8 cellular contexts compared by ENCODE assay signal in the genomic region with DNA sequence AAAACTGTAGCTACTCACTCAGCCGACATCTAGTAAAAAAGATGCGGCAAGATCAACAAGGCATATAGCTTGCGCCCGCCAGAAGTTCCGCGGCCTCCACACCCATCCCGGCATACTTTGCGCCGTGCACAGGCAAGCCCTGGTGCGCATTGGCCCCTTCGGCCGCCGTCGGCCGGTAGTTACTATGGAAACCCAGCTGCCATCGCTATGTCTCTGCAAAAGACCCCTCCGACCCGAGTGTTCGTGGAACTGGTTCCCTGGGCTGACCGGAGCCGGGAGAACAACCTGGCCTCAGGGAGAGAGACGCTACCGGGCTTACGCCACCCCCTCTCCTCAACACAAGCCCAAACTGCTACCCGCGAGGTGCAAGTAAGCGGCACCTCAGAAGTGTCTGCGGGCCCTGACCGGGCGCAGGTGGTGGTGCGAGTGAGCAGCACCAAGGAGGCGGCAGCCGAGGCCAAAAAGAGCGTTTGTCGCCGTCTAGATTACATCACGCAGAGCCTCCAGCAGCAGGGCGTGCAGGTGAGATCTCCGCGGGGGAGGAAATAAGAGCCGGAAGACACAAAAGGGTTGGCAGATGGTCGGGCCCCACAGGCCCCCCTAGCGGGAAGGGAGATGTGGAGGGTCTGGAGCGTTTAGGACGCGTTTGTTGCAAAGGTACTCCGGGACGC. TPM values are rescaled to one million over a fixed set of nuclear protein-coding genes. Genes with fewer than 3 reads are reported as not detected.
DNase-seq lines count a peak whose midpoint lies in the region; ATAC-seq and TF ChIP-seq lines count a peak whose summit lies in the region.

A gene with protein sequence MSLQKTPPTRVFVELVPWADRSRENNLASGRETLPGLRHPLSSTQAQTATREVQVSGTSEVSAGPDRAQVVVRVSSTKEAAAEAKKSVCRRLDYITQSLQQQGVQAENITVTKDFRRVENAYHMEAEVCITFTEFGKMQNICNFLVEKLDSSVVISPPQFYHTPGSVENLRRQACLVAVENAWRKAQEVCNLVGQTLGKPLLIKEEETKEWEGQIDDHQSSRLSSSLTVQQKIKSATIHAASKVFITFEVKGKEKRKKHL (plus strand): TSS at position 182 of the 671 bp plus-strand sequence. CDS start 26 bp downstream, at position 208.

- WGBS in right lobe of liver (ENCODE audit: insufficient coverage, low coverage, low lambda C conversion rate, missing lambda C conversion rate), result under 1% methylated on average over 34 of the region's 48 CpGs

- H3K4me1 ChIP-seq in right lobe of liver, result peaks cover 0 to 8% (median 0%) of the 10 kb centered on the region in 4 donors

- CTCF ChIA-PET in BJ (lab: Yijun Ruan, JAX), result no interaction called here
- CTCF ChIA-PET in activated CD4-positive, alpha-beta T cell treated with anti-CD3 and anti-CD28 coated beads, Interleukin-2, amount 10 ng/mL, durations not matched to agents 7 days and 5 days (lab: Charles Lee), result interaction anchor here (1.6 kb wide), 1 partner anchor 13 kb away, joined by 4 read pairs; no protein-coding TSS in a partner anchor

- TF ChIP-seq POLR2A in GM19193 (IDR thresholded peaks at IDR 0.05; ENCODE audit: extremely low read depth, insufficient read depth, insufficient read length) (peak; percentile 67), right lobe of liver (IDR thresholded peaks at IDR 0.05) (no peak)

- peak within 1 kb of the TSS in 2 of 3 donors; percentile 29 to 56 for H3K27ac ChIP-seq in right lobe of liver

- no peaks in the 10 kb centered on the region for H3K27me3 Mint-ChIP-seq in activated CD4-positive, alpha-beta T cell treated with anti-CD3 and anti-CD28 coated beads, Interleukin-2, amount 10 ng/mL, durations not matched to agents 7 days and 5 days

- DNase-seq in BJ (ENCODE audit: low read depth), result peak; percentile 29
- peak; percentile 95 to 97 for DNase-seq in NCI-H524 (lab: John Stamatoyannopoulos, UW)
- peak; percentile 88 for DNase-seq in activated CD4-positive, alpha-beta T cell treated with anti-CD3 and anti-CD28 coated beads, Interleukin-2, amount 10 ng/mL, durations not matched to agents 7 days and 5 days
- DNase-seq in dermis microvascular lymphatic vessel endothelial cell (ENCODE audit: low read depth in 2 of 2), result peak; percentile 66 to 83
- peak; percentile 85 to 90 (median 88) for DNase-seq in right lobe of liver
- peak; percentile 81 for DNase-seq in stimulated activated CD4-positive, alpha-beta T cell treated with anti-CD3 and anti-CD28 coated beads, Interleukin-4, amount 100 ng/mL, for 24 hours

- no peaks in the 10 kb centered on the region for H3K9me3 ChIP-seq in right lobe of liver

- no peaks in the 10 kb centered on the region for H3K27me3 ChIP-seq in BJ (ENCODE audit: control insufficient read depth, insufficient read depth, low read length)
- H3K27me3 ChIP-seq in right lobe of liver, result no peaks in the 10 kb centered on the region

- H3K27ac Mint-ChIP-seq in activated CD4-positive, alpha-beta T cell treated with anti-CD3 and anti-CD28 coated beads, Interleukin-2, amount 10 ng/mL, durations not matched to agents 7 days and 5 days, result peak within 1 kb of the TSS; percentile 95

- intact Hi-C loops in right lobe of liver (cut with DNase I), result no loop called here

- H3K36me3 ChIP-seq in BJ (ENCODE audit: control insufficient read depth, insufficient read depth, low read length), result no peaks in the 10 kb centered on the region
- H3K36me3 ChIP-seq in right lobe of liver, result no peaks in the 10 kb centered on the region

- H3K36me3 Mint-ChIP-seq in activated CD4-positive, alpha-beta T cell treated with anti-CD3 and anti-CD28 coated beads, Interleukin-2, amount 10 ng/mL, durations not matched to agents 7 days and 5 days (ENCODE audit: low read depth), result peaks cover 3% of the 10 kb centered on the region

- peak; percentile 98 for ATAC-seq in HG03432 (IDR thresholded peaks at IDR 0.05; ENCODE audit: unreplicated experiment)
- ATAC-seq in right lobe of liver, result peak; percentile 98 to 99 (median 98)

- H3K4me3 ChIP-seq in BJ (ENCODE audit: low read depth, low read length), result peak within 1 kb of the TSS; percentile 62
- H3K4me3 ChIP-seq in right lobe of liver, result peak within 1 kb of the TSS; percentile 72 to 91 (median 89)

- POLR2A ChIA-PET in BJ (lab: Charles Lee), result no interaction called here
- POLR2A ChIA-PET in activated CD4-positive, alpha-beta T cell treated with anti-CD3 and anti-CD28 coated beads, Interleukin-2, amount 10 ng/mL, durations not matched to agents 7 days and 5 days (lab: Charles Lee), result no interaction called here

- H3K4me1 Mint-ChIP-seq in activated CD4-positive, alpha-beta T cell treated with anti-CD3 and anti-CD28 coated beads, Interleukin-2, amount 10 ng/mL, durations not matched to agents 7 days and 5 days, result peaks cover 26% of the 10 kb centered on the region

- peak; percentile 18; the same call in 1 of the 2 replicates for TF ChIP-seq CTCF in BJ (IDR thresholded peaks at IDR 0.05; ENCODE audit: insufficient read depth, low read depth, low read length)
- TF ChIP-seq CTCF in right lobe of liver (IDR thresholded peaks at IDR 0.05), result no peak

- H3K9me3 Mint-ChIP-seq in activated CD4-positive, alpha-beta T cell treated with anti-CD3 and anti-CD28 coated beads, Interleukin-2, amount 10 ng/mL, durations not matched to agents 7 days and 5 days, result no peaks in the 10 kb centered on the region

- H3K4me3 Mint-ChIP-seq in activated CD4-positive, alpha-beta T cell treated with anti-CD3 and anti-CD28 coated beads, Interleukin-2, amount 10 ng/mL, durations not matched to agents 7 days and 5 days, result peak within 1 kb of the TSS; percentile 89

RNA-seq across cellular contexts. Expression of the gene that starts here (rescaled TPM):
- 1.4 and 2.9 TPM in 2 replicates for polyA plus RNA-seq in BJ (2011; rRNA removed)
- 2.2 and 3.0 TPM in 2 replicates for polyA minus RNA-seq in BJ (2011; rRNA and poly(A)+ RNA removed)
- 1 to 10 TPM; 2.7 to 2.8 TPM for total RNA-seq in activated CD4-positive, alpha-beta T cell treated with anti-CD3 and anti-CD28 coated beads, Interleukin-2, amount 10 ng/mL, durations not matched to agents 7 days and 5 days
- total RNA-seq in dermis microvascular lymphatic vessel endothelial cell, result 1.6 and 1.7 TPM in 2 replicates
- total RNA-seq in right lobe of liver, result 1 to 10 TPM in 4 of 6 experiments, under 1 TPM in 2; 0.49 to 1.2 (median 1.1) TPM

Comparison
In these comparisons a context has a peak if more than half of its experiments do, and no peak if none do; other contexts are left out.
1. Peak in every context shown above with its lines: DNase-seq, ATAC-seq, H3K4me3 ChIP-seq and H3K27ac ChIP-seq.
2. DNase-seq: peak in every context shown above with its lines; median percentile 96 in NCI-H524; 88 in activated CD4-positive, alpha-beta T cell treated with anti-CD3 and anti-CD28 coated beads, Interleukin-2, amount 10 ng/mL, durations not matched to agents 7 days and 5 days; 88 in right lobe of liver; 81 in stimulated activated CD4-positive, alpha-beta T cell treated with anti-CD3 and anti-CD28 coated beads, Interleukin-4, amount 100 ng/mL, for 24 hours; 74 in dermis microvascular lymphatic vessel endothelial cell; 29 in BJ.